2 cellular contexts compared by ENCODE assay signal in genomic region chr16:3054965-3055733, GRCh38.
TF ChIP-seq lines count a peak whose summit lies in the region.

No MANE protein-coding gene starts in this region.

TF ChIP-seq in GM12891, 5 proteins besides CTCF, POLR2A, EP300 and RAD21:
- TF ChIP-seq SPI1 (IDR thresholded peaks at IDR 0.05; ENCODE audit: low read depth, low read length) (no peak), PAX5 (IDR thresholded peaks at IDR 0.05; ENCODE audit: insufficient read depth, low read length, severe bottlenecking) (no peak), POU2F2 (IDR thresholded peaks at IDR 0.05; ENCODE audit: low read depth, low read length) (no peak), POLR2AphosphoS5 (IDR thresholded peaks at IDR 0.05; ENCODE audit: low read depth, low read length) (no peak), TAF1 (IDR thresholded peaks at IDR 0.05; ENCODE audit: low read depth, low read length) (no peak)

TF ChIP-seq in H1, 55 proteins besides CTCF, POLR2A, EP300 and RAD21:
- TF ChIP-seq HDAC2 (IDR thresholded peaks at IDR 0.05; ENCODE audit: borderline replicate concordance in 1 of 2, low read depth in 2 of 2, low read length in 2 of 2) (no peak), RBBP5 (IDR thresholded peaks at IDR 0.05; ENCODE audit: borderline replicate concordance, low read depth, low read length) (no peak), BCL11A (IDR thresholded peaks at IDR 0.05; ENCODE audit: low read depth in 2 of 2, low read length in 2 of 2) (no peak), PHF8 (conservative IDR thresholded peaks at IDR 0.05; ENCODE audit: low read depth, low read length) (no peak), SP1 (IDR thresholded peaks at IDR 0.05; ENCODE audit: low read depth, low read length) (no peak), YY1 (IDR thresholded peaks at IDR 0.05; ENCODE audit: low read depth, low read length) (no peak), CREB1 (IDR thresholded peaks at IDR 0.05) (no peak), ATF3 (IDR thresholded peaks at IDR 0.05; ENCODE audit: insufficient read depth, low read depth, low read length) (no peak), ATF2 (IDR thresholded peaks at IDR 0.05; ENCODE audit: low read length) (no peak), SIRT6 (IDR thresholded peaks at IDR 0.05; ENCODE audit: low read length) (no peak)
TF ChIP-seq in H1: peak in this region for 0.
